In genomic region chr5:78841767-78842166, GRCh38 we compare ENCODE assay signal across 16 cellular contexts.
DNase-seq lines count a peak whose midpoint lies in the region; ATAC-seq, FAIRE-seq and TF ChIP-seq lines count a peak whose summit lies in the region.
"Had no signal": no experiment of that assay in that cellular context is flagged by ENCODE, and none has a peak within 500 bp of the region (broad histone marks: within the 10 kb centered on the region; RNA-seq: fewer than 3 reads in every experiment).

No MANE protein-coding gene starts in this region.

- WGBS in IMR-90 (ENCODE audit: extremely low coverage in 2 of 2, insufficient read length in 1 of 2), 2 experiments, result no CpG with 5 or more reads among the region's 2 CpGs
- 3% methylated on average over 2 of the region's 2 CpGs for WGBS in K562 (ENCODE audit: insufficient coverage, low coverage, missing lambda C conversion rate)

- dilution Hi-C loops in IMR-90 (cut with HindIII; ENCODE audit: low sequenced_read_pairs, unreplicated experiment), result no loop called here

- H3K4me3 ChIP-seq in A673 (ENCODE audit: low read depth, low read length, poor library complexity, severe bottlenecking), result no peak overlapping the region
- H3K4me3 ChIP-seq in IMR-90 (ENCODE audit: insufficient read depth, low read depth, low read length), result no peak overlapping the region
- H3K4me3 ChIP-seq in K562, result no peak overlapping the region
- H3K4me3 ChIP-seq: A549, SJSA1 had no signal

- no peak overlapping the region for H2BK20ac ChIP-seq in IMR-90 (ENCODE audit: low read depth, low read length)

- no peaks in the 10 kb centered on the region for H3K9me1 ChIP-seq in IMR-90 (ENCODE audit: insufficient read depth, low read length)
- H3K9me1 ChIP-seq in K562 (ENCODE audit: control insufficient read depth, insufficient read depth, low read length), result no peaks in the 10 kb centered on the region

- H3K79me2 ChIP-seq in K562 (ENCODE audit: control insufficient read depth, insufficient read depth, low read length), result no peaks in the 10 kb centered on the region

- H3K4me1 Mint-ChIP-seq in activated T-helper 2 cell treated with anti-CD3 and anti-CD28 coated beads, Interferon-gamma antibody, Interleukin-2, Interleukin-4, amounts not matched to agents 10 μg/mL and 5 μg/mL and 100 μg/mL, durations not matched to agents 14 hours and 24 hours and 36 hours (ENCODE audit: low read depth), result no peaks in the 10 kb centered on the region
- H3K4me1 Mint-ChIP-seq: CD4-positive, CD25-positive, alpha-beta regulatory T cell had no signal

- no peak overlapping the region for H2BK120ac ChIP-seq in IMR-90 (ENCODE audit: low read depth, low read length)

- intact Hi-C loops in A673 (cut with micrococcal nuclease; ENCODE audit: unreplicated experiment) (no loop called here), IMR-90 (cut with micrococcal nuclease) (no loop called here), K562 (cut with micrococcal nuclease) (no loop called here)
- intact Hi-C loops in activated T-helper 2 cell treated with anti-CD3 and anti-CD28 coated beads, Interferon-gamma antibody, Interleukin-2, Interleukin-4, amounts not matched to agents 10 μg/mL and 5 μg/mL and 100 μg/mL, durations not matched to agents 14 hours and 24 hours and 36 hours (cut with micrococcal nuclease), result no loop called here

- no peak overlapping the region for H2BK5ac ChIP-seq in IMR-90 (ENCODE audit: low read depth, low read length, poor library complexity, severe bottlenecking)

- no peak overlapping the region for H3K27ac Mint-ChIP-seq in activated T-helper 2 cell treated with anti-CD3 and anti-CD28 coated beads, Interferon-gamma antibody, Interleukin-2, Interleukin-4, amounts not matched to agents 10 μg/mL and 5 μg/mL and 100 μg/mL, durations not matched to agents 14 hours and 24 hours and 36 hours
- H3K27ac Mint-ChIP-seq: CD4-positive, CD25-positive, alpha-beta regulatory T cell had no signal

- H3K9ac ChIP-seq in IMR-90 (ENCODE audit: low read depth, low read length), result no peak overlapping the region
- no peak overlapping the region for H3K9ac ChIP-seq in K562 (ENCODE audit: insufficient read depth in 1 of 2, low read depth in 2 of 2, low read length in 2 of 2)

- H3K4me1 ChIP-seq in A673 (ENCODE audit: insufficient read depth, low read length, poor library complexity, severe bottlenecking) (no peaks in the 10 kb centered on the region), IMR-90 (ENCODE audit: control insufficient read depth, insufficient read depth, low read length) (peaks cover 4% of the 10 kb centered on the region), K562 (replicated peaks in 1 of 2; ENCODE audit: control insufficient read depth in 2 of 2, insufficient read depth in 2 of 2, low read length in 2 of 2) (no peaks in the 10 kb centered on the region)
- H3K4me1 ChIP-seq: A549, SJSA1 had no signal

- H4K8ac ChIP-seq in IMR-90 (ENCODE audit: low read depth in 2 of 2, low read length in 2 of 2), result no peak overlapping the region

- ATAC-seq in IMR-90 (ENCODE audit: low read depth), result no peak
- ATAC-seq in K562, result no peak
- ATAC-seq: A549 had no signal

- H3K18ac ChIP-seq in IMR-90 (ENCODE audit: low read depth, low read length), result no peak overlapping the region

- DNase-seq in A673 (ENCODE audit: low spot score) (peak; percentile 35), IMR-90 (peak; percentile 32), K562 (ENCODE audit: extremely low read depth in 1 of 4, low spot score in 3 of 4) (no peak), hepatic stellate cell (ENCODE audit: low spot score) (peak; percentile 28), NOMO-1 (lab: John Stamatoyannopoulos, UW; ENCODE audit: unreplicated experiment in 2 of 2) (no peak), NOMO-1 treated with dmso at 0.1 percent for 144 hours (lab: John Stamatoyannopoulos, UW; ENCODE audit: unreplicated experiment) (no peak), NCI-H1105 treated with DMSO at 0.1 percent for 48 hours (lab: John Stamatoyannopoulos, UW) (no peak)
- DNase-seq in activated T-helper 2 cell treated with anti-CD3 and anti-CD28 coated beads, Interferon-gamma antibody, Interleukin-2, Interleukin-4, amounts not matched to agents 10 μg/mL and 5 μg/mL and 100 μg/mL, durations not matched to agents 14 hours and 24 hours and 36 hours (ENCODE audit: low spot score), result no peak
- DNase-seq: Calu3; CD4-positive, CD25-positive, alpha-beta regulatory T cell; DMS79 treated with DMSO at 0.1 percent for 48 hours; MM.1S; NCI-H1930; NCI-H2171 had no signal

- TF ChIP-seq EP300 in K562 (IDR thresholded peaks at IDR 0.05; ENCODE audit: low read length), result no peak

- H3K27ac ChIP-seq in A673 (ENCODE audit: low read depth, low read length, poor library complexity, severe bottlenecking) (no peak overlapping the region), IMR-90 (ENCODE audit: insufficient read depth, low read length) (no peak overlapping the region), K562 (ENCODE audit: extremely low read depth, low read depth, low read length) (no peak overlapping the region)
- H3K27ac ChIP-seq: A549, SJSA1 had no signal

- H3K36me3 Mint-ChIP-seq in activated T-helper 2 cell treated with anti-CD3 and anti-CD28 coated beads, Interferon-gamma antibody, Interleukin-2, Interleukin-4, amounts not matched to agents 10 μg/mL and 5 μg/mL and 100 μg/mL, durations not matched to agents 14 hours and 24 hours and 36 hours (ENCODE audit: low read depth), result no peaks in the 10 kb centered on the region

- H3K9me3 ChIP-seq in A673 (ENCODE audit: low read depth, low read length, poor library complexity, severe bottlenecking) (no peaks in the 10 kb centered on the region), IMR-90 (ENCODE audit: control insufficient read depth, insufficient read depth, low read length) (no peaks in the 10 kb centered on the region), K562 (replicated peaks; ENCODE audit: control insufficient read depth, insufficient read depth, low read depth, low read length) (no peaks in the 10 kb centered on the region)
- H3K9me3 ChIP-seq: A549, SJSA1 had no signal

- H2AFZ ChIP-seq in IMR-90 (replicated peaks; ENCODE audit: low read length, poor library complexity) (no peak overlapping the region), K562 (ENCODE audit: low read depth, low read length) (no peak overlapping the region)

- H3K4me3 Mint-ChIP-seq in activated T-helper 2 cell treated with anti-CD3 and anti-CD28 coated beads, Interferon-gamma antibody, Interleukin-2, Interleukin-4, amounts not matched to agents 10 μg/mL and 5 μg/mL and 100 μg/mL, durations not matched to agents 14 hours and 24 hours and 36 hours (ENCODE audit: low read depth), result no peak overlapping the region
- H3K4me3 Mint-ChIP-seq: CD4-positive, CD25-positive, alpha-beta regulatory T cell had no signal

- CTCF ChIA-PET in A673 (lab: Charles Lee), result no interaction called here
- CTCF ChIA-PET in IMR-90 (lab: Yijun Ruan, JAX), result no interaction called here
- CTCF ChIA-PET in K562 (lab: Yijun Ruan, JAX; ENCODE audit: low intra/inter-chr PET ratio), result no interaction called here

- H4K20me1 ChIP-seq in IMR-90 (ENCODE audit: insufficient read depth, low read length) (no peaks in the 10 kb centered on the region), K562 (replicated peaks; ENCODE audit: control insufficient read depth, insufficient read depth, low read length) (no peaks in the 10 kb centered on the region)

- H3K36me3 ChIP-seq in A673 (ENCODE audit: insufficient read depth, low read length, poor library complexity, severe bottlenecking) (no peaks in the 10 kb centered on the region), IMR-90 (ENCODE audit: control insufficient read depth, insufficient read depth, low read length) (no peaks in the 10 kb centered on the region), K562 (ENCODE audit: control insufficient read depth, insufficient read depth, low read length) (no peaks in the 10 kb centered on the region)
- H3K36me3 ChIP-seq: SJSA1 had no signal

- no peaks in the 10 kb centered on the region for H3K9me3 Mint-ChIP-seq in activated T-helper 2 cell treated with anti-CD3 and anti-CD28 coated beads, Interferon-gamma antibody, Interleukin-2, Interleukin-4, amounts not matched to agents 10 μg/mL and 5 μg/mL and 100 μg/mL, durations not matched to agents 14 hours and 24 hours and 36 hours

- H4K91ac ChIP-seq in IMR-90 (ENCODE audit: insufficient read depth, low read depth, low read length), result no peak overlapping the region

- no peak overlapping the region for H4K5ac ChIP-seq in IMR-90 (ENCODE audit: low read depth, low read length)

- TF ChIP-seq RAD21 in IMR-90 (IDR thresholded peaks at IDR 0.05; ENCODE audit: low read length), result no peak
- no peak for TF ChIP-seq RAD21 in K562 (CRISPR knock-in tag; conservative IDR thresholded peaks at IDR 0.05 in 1 of 2, IDR thresholded peaks at IDR 0.05 in 1 of 2)

- H3K27me3 ChIP-seq in A673 (replicated peaks; ENCODE audit: insufficient read depth, low read depth, low read length, poor library complexity) (no peaks in the 10 kb centered on the region), IMR-90 (ENCODE audit: control insufficient read depth, insufficient read depth, low read length) (no peaks in the 10 kb centered on the region), K562 (ENCODE audit: control insufficient read depth in 2 of 2, insufficient read depth in 2 of 2, low read length in 2 of 2) (peaks cover 2 to 11% of the 10 kb centered on the region in 2 experiments; a peak in 4 of 5 replicates)
- H3K27me3 ChIP-seq: SJSA1 had no signal

- H3K79me1 ChIP-seq in IMR-90 (ENCODE audit: low read depth in 1 of 2, low read length in 2 of 2), result no peaks in the 10 kb centered on the region; a peak in 1 of 4 replicates

- in situ Hi-C loops in IMR-90 (cut with MboI; ENCODE audit: low sequenced_read_pairs), result no loop called here
- in situ Hi-C loops in K562 (cut with MboI), result no loop called here

- no peak for FAIRE-seq in K562 (lab: Jason Lieb, UNC)
- FAIRE-seq: A549 had no signal

- H3K56ac ChIP-seq in IMR-90 (ENCODE audit: extremely low read depth, insufficient read depth, low read length), result no peak overlapping the region

- TF ChIP-seq POLR2A in IMR-90 (IDR thresholded peaks at IDR 0.05; ENCODE audit: low read depth, low read length) (no peak), K562 (conservative IDR thresholded peaks at IDR 0.05) (no peak)

- no peak overlapping the region for H3K4ac ChIP-seq in IMR-90 (ENCODE audit: low read depth, low read length)

- no peak for TF ChIP-seq CTCF in A673 (conservative IDR thresholded peaks at IDR 0.05; ENCODE audit: low read depth, low read length)
- no peak for TF ChIP-seq CTCF in IMR-90 (conservative IDR thresholded peaks at IDR 0.05; ENCODE audit: low read depth, low read length)
- no peak for TF ChIP-seq CTCF in K562 (IDR thresholded peaks at IDR 0.05 in 2 of 3, conservative IDR thresholded peaks at IDR 0.05 in 1 of 3; ENCODE audit: insufficient read depth in 2 of 3, low read depth in 1 of 3, low read length in 3 of 3)

- no TSS peak for BruUV-seq in A673 (replicated peaks; lab: Mats Ljungman, UMichigan)
- BruUV-seq in IMR-90 (replicated peaks; lab: Mats Ljungman, UMichigan), result no TSS peak
- no TSS peak for BruUV-seq in K562 (replicated peaks; lab: Mats Ljungman, UMichigan)

- no peak overlapping the region for H3K23ac ChIP-seq in IMR-90 (ENCODE audit: low read depth, low read length)

- H2BK15ac ChIP-seq in IMR-90 (ENCODE audit: low read depth, low read length), result no peak overlapping the region

- H3K4me2 ChIP-seq in IMR-90 (ENCODE audit: low read depth, low read length) (no peak overlapping the region), K562 (ENCODE audit: insufficient read depth, low read length) (no peak overlapping the region)
- H3K4me2 ChIP-seq: A549 had no signal

- no peak overlapping the region for H2AK9ac ChIP-seq in IMR-90 (replicated peaks; ENCODE audit: low read depth, low read length, poor library complexity)

- H3K14ac ChIP-seq in IMR-90 (replicated peaks; ENCODE audit: low read depth, low read length), result no peak overlapping the region

- no peak overlapping the region for H2AK5ac ChIP-seq in IMR-90 (ENCODE audit: low read depth, low read length)

- POLR2A ChIA-PET in A673 (lab: Charles Lee; ENCODE audit: low non-redundant PET) (no interaction called here), IMR-90 (lab: Charles Lee; ENCODE audit: unreplicated experiment) (no interaction called here), K562 (lab: Yijun Ruan, JAX) (no interaction called here)

- peaks cover 3% of the 10 kb centered on the region for H3K27me3 Mint-ChIP-seq in activated T-helper 2 cell treated with anti-CD3 and anti-CD28 coated beads, Interferon-gamma antibody, Interleukin-2, Interleukin-4, amounts not matched to agents 10 μg/mL and 5 μg/mL and 100 μg/mL, durations not matched to agents 14 hours and 24 hours and 36 hours (ENCODE audit: low read depth)
- H3K27me3 Mint-ChIP-seq: CD4-positive, CD25-positive, alpha-beta regulatory T cell had no signal

Comparison
In these comparisons a context has a peak if more than half of its experiments do, and no peak if none do; other contexts are left out.
1. DNase-seq: peak in A673 (single experiment), IMR-90 (single experiment) and hepatic stellate cell (single experiment); none in K562 (0 of 4), NOMO-1 (0 of 2), NOMO-1 treated with dmso at 0.1 percent for 144 hours (single experiment), NCI-H1105 treated with DMSO at 0.1 percent for 48 hours (single experiment) and activated T-helper 2 cell treated with anti-CD3 and anti-CD28 coated beads, Interferon-gamma antibody, Interleukin-2, Interleukin-4, amounts not matched to agents 10 μg/mL and 5 μg/mL and 100 μg/mL, durations not matched to agents 14 hours and 24 hours and 36 hours (single experiment).